Comparison of ENCODE assay signal across 1 cellular context in genomic region chrX:33210156-33210555, GRCh38.
TF ChIP-seq lines count a peak whose summit lies in the region.

No MANE protein-coding gene starts in this region.

TF ChIP-seq in IMR-90, 13 proteins besides CTCF, POLR2A, EP300 and RAD21 (continued from another document):
- TF ChIP-seq ELK1 (IDR thresholded peaks at IDR 0.05; ENCODE audit: borderline replicate concordance, low read depth, low read length) (no peak), NFE2L2 (IDR thresholded peaks at IDR 0.05; ENCODE audit: low read depth, low read length) (no peak), MAFK (IDR thresholded peaks at IDR 0.05; ENCODE audit: low read depth, low read length) (no peak), SMC3 (IDR thresholded peaks at IDR 0.05; ENCODE audit: low read depth, low read length) (no peak)
